In genomic region chr21:16420086-16420724, GRCh38 we compare ENCODE assay signal across 8 cellular contexts.
DNase-seq lines count a peak whose midpoint lies in the region; TF ChIP-seq lines count a peak whose summit lies in the region.

No MANE protein-coding gene starts in this region.

- H3K4me3 Mint-ChIP-seq in Calu3 (ENCODE audit: low read depth, unreplicated experiment) (peak overlapping the region; percentile 26), osteocyte (ENCODE audit: unreplicated experiment) (peak overlapping the region; percentile 81)

- no peaks in the 10 kb centered on the region for H3K9me3 ChIP-seq in esophagus squamous epithelium

- no TSS peak for BruUV-seq in Calu3 (replicated peaks; lab: Mats Ljungman, UMichigan)

- H3K36me3 ChIP-seq in esophagus squamous epithelium = no peaks in the 10 kb centered on the region

- H3K36me3 Mint-ChIP-seq in Calu3 (ENCODE audit: insufficient read depth, unreplicated experiment) (no peaks in the 10 kb centered on the region), osteocyte (ENCODE audit: unreplicated experiment) (no peaks in the 10 kb centered on the region)

- peaks cover 0 to 35% (median 3%) of the 10 kb centered on the region in 3 donors for H3K4me1 ChIP-seq in esophagus squamous epithelium

- H3K27ac ChIP-seq in esophagus squamous epithelium = peak overlapping the region; percentile 78 to 91 (median 88)

- peak overlapping the region; percentile 35 to 66 (median 48) for H3K4me3 ChIP-seq in esophagus squamous epithelium

- WGBS in esophagus squamous epithelium, 2 donors = 11 to 13% methylated on average over 4 of the region's 4 CpGs

- H3K27me3 Mint-ChIP-seq in Calu3 (ENCODE audit: unreplicated experiment) = no peaks in the 10 kb centered on the region
- no peaks in the 10 kb centered on the region for H3K27me3 Mint-ChIP-seq in osteocyte (ENCODE audit: unreplicated experiment)

- intact Hi-C loops in Calu3 (cut with micrococcal nuclease; ENCODE audit: unreplicated experiment) (no loop called here), esophagus squamous epithelium (cut with DNase I) (loop anchor here (10.0 kb wide), 1 partner anchor 115 kb away; no protein-coding TSS in a partner anchor)

- DNase-seq in Calu3 (peak; percentile 13), NCI-H748 treated with DMSO at 0.1 percent for 48 hours (lab: John Stamatoyannopoulos, UW) (peak; percentile 16), esophagus squamous epithelium (lab: John Stamatoyannopoulos, UW) (no peak), osteocyte (ENCODE audit: extremely low spot score, unreplicated experiment) (no peak)
- DNase-seq in activated naive CD4-positive, alpha-beta T cell treated with anti-CD3 and anti-CD28 coated beads, Interleukin-2, amount 50 U/mL, for 16 hours = no peak
- no peak for DNase-seq in effector CD4-positive, alpha-beta T cell
- no peak for DNase-seq in activated effector memory CD4-positive, alpha-beta T cell treated with Interleukin-2 at 50 U/mL for 16 hours
- DNase-seq in stimulated activated CD8-positive, alpha-beta memory T cell treated with anti-CD3 and anti-CD28 coated beads, Interleukin-4, amount 100 ng/mL, for 48 hours = no peak

- H3K9me3 Mint-ChIP-seq in Calu3 (ENCODE audit: low read depth, unreplicated experiment) (no peaks in the 10 kb centered on the region), osteocyte (ENCODE audit: unreplicated experiment) (peaks cover 7% of the 10 kb centered on the region)

- H3K27ac Mint-ChIP-seq in Calu3 (ENCODE audit: unreplicated experiment) (no peak overlapping the region), osteocyte (ENCODE audit: unreplicated experiment) (peak overlapping the region; percentile 91)

- no peaks in the 10 kb centered on the region for H3K4me1 Mint-ChIP-seq in Calu3 (ENCODE audit: low read depth, unreplicated experiment)
- H3K4me1 Mint-ChIP-seq in osteocyte (ENCODE audit: unreplicated experiment) = peaks cover 54% of the 10 kb centered on the region

- no peaks in the 10 kb centered on the region for H3K27me3 ChIP-seq in esophagus squamous epithelium

- no peak for TF ChIP-seq CTCF in Calu3 (IDR thresholded peaks at IDR 0.05; ENCODE audit: unreplicated experiment)
- no peak for TF ChIP-seq CTCF in esophagus squamous epithelium (IDR thresholded peaks at IDR 0.05)
- TF ChIP-seq CTCF in osteocyte (IDR thresholded peaks at IDR 0.05) = no peak

- no peak for TF ChIP-seq POLR2A in esophagus squamous epithelium (IDR thresholded peaks at IDR 0.05)

- CTCF ChIA-PET in Calu3 (lab: Charles Lee) = interaction anchor here (0.7 kb wide), 1 partner anchor 159 kb away, joined by 4 read pairs; no protein-coding TSS in a partner anchor

Comparison
In these comparisons a context has a peak if more than half of its experiments do, and no peak if none do; other contexts are left out.
1. DNase-seq: peak in Calu3 (single experiment) and NCI-H748 treated with DMSO at 0.1 percent for 48 hours (single experiment); none in esophagus squamous epithelium (single experiment), osteocyte (single experiment), activated naive CD4-positive, alpha-beta T cell treated with anti-CD3 and anti-CD28 coated beads, Interleukin-2, amount 50 U/mL, for 16 hours (single experiment), effector CD4-positive, alpha-beta T cell (single experiment), activated effector memory CD4-positive, alpha-beta T cell treated with Interleukin-2 at 50 U/mL for 16 hours (single experiment) and stimulated activated CD8-positive, alpha-beta memory T cell treated with anti-CD3 and anti-CD28 coated beads, Interleukin-4, amount 100 ng/mL, for 48 hours (single experiment).